ENCODE assay signal across 1 cellular context in the genomic region with DNA sequence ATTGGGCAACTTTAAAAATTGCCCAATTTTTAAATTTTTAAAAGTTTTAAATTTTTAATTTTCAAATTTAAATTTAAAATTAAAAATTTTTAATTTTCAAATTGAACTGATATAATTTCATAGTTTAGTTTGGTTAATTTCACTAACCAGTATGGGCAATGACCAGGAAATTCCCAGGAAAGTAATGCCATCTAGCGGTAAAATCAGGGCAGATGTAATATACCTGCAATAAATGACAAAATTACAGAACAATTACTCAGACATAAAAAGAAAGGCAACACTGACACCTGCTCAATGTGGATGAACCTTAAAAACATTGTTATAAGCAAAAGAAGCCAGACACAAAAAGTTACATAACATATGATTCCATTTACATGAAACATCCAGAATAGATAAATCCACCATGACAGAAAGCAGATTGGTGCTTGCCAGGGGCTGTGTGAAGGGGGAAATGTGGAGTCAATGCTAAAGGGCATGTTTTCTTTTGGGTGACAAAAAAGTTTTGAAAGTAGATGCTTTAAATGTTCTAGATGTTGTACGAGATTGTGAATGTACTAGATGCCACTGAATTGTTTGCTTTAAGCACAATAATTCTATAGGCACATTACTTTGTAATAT.
TF ChIP-seq lines count a peak whose summit lies in the region.

No MANE protein-coding gene starts in this region.

TF ChIP-seq in H1, 55 proteins besides CTCF, POLR2A, EP300 and RAD21 (continued from another document):
- TF ChIP-seq, protein P1, sequence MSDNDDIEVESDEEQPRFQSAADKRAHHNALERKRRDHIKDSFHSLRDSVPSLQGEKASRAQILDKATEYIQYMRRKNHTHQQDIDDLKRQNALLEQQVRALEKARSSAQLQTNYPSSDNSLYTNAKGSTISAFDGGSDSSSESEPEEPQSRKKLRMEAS (IDR thresholded peaks at IDR 0.05): no peak
- TF ChIP-seq CEBPB (IDR thresholded peaks at IDR 0.05; ENCODE audit: low read depth, low read length) (no peak), SIN3A (conservative IDR thresholded peaks at IDR 0.05 in 1 of 2, IDR thresholded peaks at IDR 0.05 in 1 of 2; ENCODE audit: low read depth in 1 of 2, low read length in 2 of 2) (no peak), BACH1 (IDR thresholded peaks at IDR 0.05; ENCODE audit: low read length) (no peak), CTBP2 (IDR thresholded peaks at IDR 0.05; ENCODE audit: borderline replicate concordance, insufficient read depth, insufficient read length, low read length) (no peak), RXRA (IDR thresholded peaks at IDR 0.05; ENCODE audit: insufficient read depth, low read depth, low read length) (no peak), CHD1 (IDR thresholded peaks at IDR 0.05; ENCODE audit: low read depth, low read length) (no peak), JUN (IDR thresholded peaks at IDR 0.05; ENCODE audit: low read depth, low read length) (no peak), CREB1 (IDR thresholded peaks at IDR 0.05) (no peak), EZH2 (IDR thresholded peaks at IDR 0.05; ENCODE audit: low read depth, low read length, severe bottlenecking) (no peak), FOSL1 (IDR thresholded peaks at IDR 0.05; ENCODE audit: insufficient read depth, low read depth, low read length) (no peak), TEAD4 (IDR thresholded peaks at IDR 0.05; ENCODE audit: low read depth, low read length) (no peak), BRCA1 (IDR thresholded peaks at IDR 0.05; ENCODE audit: low read depth, low read length) (no peak), GTF2F1 (IDR thresholded peaks at IDR 0.05; ENCODE audit: borderline replicate concordance, low read depth, low read length) (no peak)
- TF ChIP-seq, protein P2, sequence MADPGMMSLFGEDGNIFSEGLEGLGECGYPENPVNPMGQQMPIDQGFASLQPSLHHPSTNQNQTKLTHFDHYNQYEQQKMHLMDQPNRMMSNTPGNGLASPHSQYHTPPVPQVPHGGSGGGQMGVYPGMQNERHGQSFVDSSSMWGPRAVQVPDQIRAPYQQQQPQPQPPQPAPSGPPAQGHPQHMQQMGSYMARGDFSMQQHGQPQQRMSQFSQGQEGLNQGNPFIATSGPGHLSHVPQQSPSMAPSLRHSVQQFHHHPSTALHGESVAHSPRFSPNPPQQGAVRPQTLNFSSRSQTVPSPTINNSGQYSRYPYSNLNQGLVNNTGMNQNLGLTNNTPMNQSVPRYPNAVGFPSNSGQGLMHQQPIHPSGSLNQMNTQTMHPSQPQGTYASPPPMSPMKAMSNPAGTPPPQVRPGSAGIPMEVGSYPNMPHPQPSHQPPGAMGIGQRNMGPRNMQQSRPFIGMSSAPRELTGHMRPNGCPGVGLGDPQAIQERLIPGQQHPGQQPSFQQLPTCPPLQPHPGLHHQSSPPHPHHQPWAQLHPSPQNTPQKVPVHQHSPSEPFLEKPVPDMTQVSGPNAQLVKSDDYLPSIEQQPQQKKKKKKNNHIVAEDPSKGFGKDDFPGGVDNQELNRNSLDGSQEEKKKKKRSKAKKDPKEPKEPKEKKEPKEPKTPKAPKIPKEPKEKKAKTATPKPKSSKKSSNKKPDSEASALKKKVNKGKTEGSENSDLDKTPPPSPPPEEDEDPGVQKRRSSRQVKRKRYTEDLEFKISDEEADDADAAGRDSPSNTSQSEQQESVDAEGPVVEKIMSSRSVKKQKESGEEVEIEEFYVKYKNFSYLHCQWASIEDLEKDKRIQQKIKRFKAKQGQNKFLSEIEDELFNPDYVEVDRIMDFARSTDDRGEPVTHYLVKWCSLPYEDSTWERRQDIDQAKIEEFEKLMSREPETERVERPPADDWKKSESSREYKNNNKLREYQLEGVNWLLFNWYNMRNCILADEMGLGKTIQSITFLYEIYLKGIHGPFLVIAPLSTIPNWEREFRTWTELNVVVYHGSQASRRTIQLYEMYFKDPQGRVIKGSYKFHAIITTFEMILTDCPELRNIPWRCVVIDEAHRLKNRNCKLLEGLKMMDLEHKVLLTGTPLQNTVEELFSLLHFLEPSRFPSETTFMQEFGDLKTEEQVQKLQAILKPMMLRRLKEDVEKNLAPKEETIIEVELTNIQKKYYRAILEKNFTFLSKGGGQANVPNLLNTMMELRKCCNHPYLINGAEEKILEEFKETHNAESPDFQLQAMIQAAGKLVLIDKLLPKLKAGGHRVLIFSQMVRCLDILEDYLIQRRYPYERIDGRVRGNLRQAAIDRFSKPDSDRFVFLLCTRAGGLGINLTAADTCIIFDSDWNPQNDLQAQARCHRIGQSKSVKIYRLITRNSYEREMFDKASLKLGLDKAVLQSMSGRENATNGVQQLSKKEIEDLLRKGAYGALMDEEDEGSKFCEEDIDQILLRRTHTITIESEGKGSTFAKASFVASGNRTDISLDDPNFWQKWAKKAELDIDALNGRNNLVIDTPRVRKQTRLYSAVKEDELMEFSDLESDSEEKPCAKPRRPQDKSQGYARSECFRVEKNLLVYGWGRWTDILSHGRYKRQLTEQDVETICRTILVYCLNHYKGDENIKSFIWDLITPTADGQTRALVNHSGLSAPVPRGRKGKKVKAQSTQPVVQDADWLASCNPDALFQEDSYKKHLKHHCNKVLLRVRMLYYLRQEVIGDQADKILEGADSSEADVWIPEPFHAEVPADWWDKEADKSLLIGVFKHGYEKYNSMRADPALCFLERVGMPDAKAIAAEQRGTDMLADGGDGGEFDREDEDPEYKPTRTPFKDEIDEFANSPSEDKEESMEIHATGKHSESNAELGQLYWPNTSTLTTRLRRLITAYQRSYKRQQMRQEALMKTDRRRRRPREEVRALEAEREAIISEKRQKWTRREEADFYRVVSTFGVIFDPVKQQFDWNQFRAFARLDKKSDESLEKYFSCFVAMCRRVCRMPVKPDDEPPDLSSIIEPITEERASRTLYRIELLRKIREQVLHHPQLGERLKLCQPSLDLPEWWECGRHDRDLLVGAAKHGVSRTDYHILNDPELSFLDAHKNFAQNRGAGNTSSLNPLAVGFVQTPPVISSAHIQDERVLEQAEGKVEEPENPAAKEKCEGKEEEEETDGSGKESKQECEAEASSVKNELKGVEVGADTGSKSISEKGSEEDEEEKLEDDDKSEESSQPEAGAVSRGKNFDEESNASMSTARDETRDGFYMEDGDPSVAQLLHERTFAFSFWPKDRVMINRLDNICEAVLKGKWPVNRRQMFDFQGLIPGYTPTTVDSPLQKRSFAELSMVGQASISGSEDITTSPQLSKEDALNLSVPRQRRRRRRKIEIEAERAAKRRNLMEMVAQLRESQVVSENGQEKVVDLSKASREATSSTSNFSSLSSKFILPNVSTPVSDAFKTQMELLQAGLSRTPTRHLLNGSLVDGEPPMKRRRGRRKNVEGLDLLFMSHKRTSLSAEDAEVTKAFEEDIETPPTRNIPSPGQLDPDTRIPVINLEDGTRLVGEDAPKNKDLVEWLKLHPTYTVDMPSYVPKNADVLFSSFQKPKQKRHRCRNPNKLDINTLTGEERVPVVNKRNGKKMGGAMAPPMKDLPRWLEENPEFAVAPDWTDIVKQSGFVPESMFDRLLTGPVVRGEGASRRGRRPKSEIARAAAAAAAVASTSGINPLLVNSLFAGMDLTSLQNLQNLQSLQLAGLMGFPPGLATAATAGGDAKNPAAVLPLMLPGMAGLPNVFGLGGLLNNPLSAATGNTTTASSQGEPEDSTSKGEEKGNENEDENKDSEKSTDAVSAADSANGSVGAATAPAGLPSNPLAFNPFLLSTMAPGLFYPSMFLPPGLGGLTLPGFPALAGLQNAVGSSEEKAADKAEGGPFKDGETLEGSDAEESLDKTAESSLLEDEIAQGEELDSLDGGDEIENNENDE (IDR thresholded peaks at IDR 0.05; ENCODE audit: insufficient replicate concordance, low read length): no peak
- TF ChIP-seq, protein P3, sequence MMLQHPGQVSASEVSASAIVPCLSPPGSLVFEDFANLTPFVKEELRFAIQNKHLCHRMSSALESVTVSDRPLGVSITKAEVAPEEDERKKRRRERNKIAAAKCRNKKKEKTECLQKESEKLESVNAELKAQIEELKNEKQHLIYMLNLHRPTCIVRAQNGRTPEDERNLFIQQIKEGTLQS (IDR thresholded peaks at IDR 0.05; ENCODE audit: insufficient read depth, low read depth, low read length): no peak
